ENCODE assay signal across 19 cellular contexts in genomic region chr16:57169327-57169726, GRCh38. TPM values are rescaled to one million over a fixed set of nuclear protein-coding genes. Genes with fewer than 3 reads are reported as not detected.
DNase-seq lines count a peak whose midpoint lies in the region; ATAC-seq and TF ChIP-seq lines count a peak whose summit lies in the region.
"Had no signal": no experiment of that assay in that cellular context is flagged by ENCODE, and none has a peak within 500 bp of the region (broad histone marks: within the 10 kb centered on the region; RNA-seq: fewer than 3 reads in every experiment).

No MANE protein-coding gene starts in this region.

- H3K9me3 Mint-ChIP-seq in WTC11: no peaks in the 10 kb centered on the region
- H3K9me3 Mint-ChIP-seq: GM23338 had no signal

- no peak for DNase-seq in WTC11 (ENCODE audit: low spot score)
- DNase-seq in smooth muscle cell (lab: John Stamatoyannopoulos, UW; ENCODE audit: unreplicated experiment): no peak
- no peak for DNase-seq in NCI-H2081 treated with DMSO at 0.1 percent for 48 hours (lab: John Stamatoyannopoulos, UW)
- DNase-seq in prostate gland (ENCODE audit: low spot score): no peak
- DNase-seq: C1 segment of cervical spinal cord, DMS79 treated with DMSO at 0.1 percent for 48 hours, NCI-H1417 treated with DMSO at 0.1 percent for 48 hours, NCI-H1930, NCI-H2171 treated with DMSO at 0.1 percent for 48 hours, NCI-H446 treated with DMSO at 0.1 percent for 48 hours, NCI-H774, PC-3 had no signal

- no peaks in the 10 kb centered on the region for H3K27me3 Mint-ChIP-seq in WTC11 (ENCODE audit: low read depth)

- no peaks in the 10 kb centered on the region for H4K20me1 ChIP-seq in smooth muscle cell (ENCODE audit: low read depth)

- H3K4me1 ChIP-seq in ectodermal cell (ENCODE audit: control insufficient read depth, insufficient read depth, low read length): peaks cover 4% of the 10 kb centered on the region
- peaks cover 3% of the 10 kb centered on the region for H3K4me1 ChIP-seq in mesodermal cell (ENCODE audit: control insufficient read depth, insufficient read depth, low read length, poor library complexity, severe bottlenecking)
- H3K4me1 ChIP-seq in smooth muscle cell (ENCODE audit: low read depth): peaks cover 12% of the 10 kb centered on the region
- peaks cover 7% of the 10 kb centered on the region for H3K4me1 ChIP-seq in prostate gland (replicated peaks)

- ATAC-seq in WTC11 (no peak), GM21360 (IDR thresholded peaks at IDR 0.05; ENCODE audit: unreplicated experiment) (no peak)
- ATAC-seq: GM12878, GM23338, HCT116, PC-3 had no signal

- intact Hi-C loops in prostate gland (cut with DNase I): no loop called here

- TF ChIP-seq POLR2A in prostate gland (IDR thresholded peaks at IDR 0.05): no peak

- no peak overlapping the region for H2AFZ ChIP-seq in smooth muscle cell (ENCODE audit: low read depth)
- H2AFZ ChIP-seq: GM23338 had no signal

- peaks cover under 1% of the 10 kb centered on the region for H3K79me2 ChIP-seq in smooth muscle cell (ENCODE audit: low read depth)

- H3K4me3 ChIP-seq in ectodermal cell (ENCODE audit: insufficient read depth, low read depth, low read length) (no peak overlapping the region), mesodermal cell (ENCODE audit: extremely low read depth, insufficient read depth, low read length, poor library complexity, severe bottlenecking) (no peak overlapping the region), smooth muscle cell (no peak overlapping the region), prostate gland (no peak overlapping the region)
- H3K4me3 ChIP-seq: GM12878, GM23338 had no signal

- peaks cover 73% of the 10 kb centered on the region for H3K36me3 Mint-ChIP-seq in WTC11

- H3K36me3 ChIP-seq in ectodermal cell (ENCODE audit: control insufficient read depth, insufficient read depth, low read length) (peaks cover 39% of the 10 kb centered on the region), mesodermal cell (ENCODE audit: control insufficient read depth, insufficient read depth, low read length) (peaks cover 78% of the 10 kb centered on the region), smooth muscle cell (ENCODE audit: low read depth) (peaks cover 7% of the 10 kb centered on the region), prostate gland (peaks cover 0 to 17% of the 10 kb centered on the region in 2 donors)

- H3K27ac ChIP-seq in ectodermal cell (ENCODE audit: insufficient read depth, low read depth, low read length, poor library complexity, severe bottlenecking): peak overlapping the region; percentile 9
- peak overlapping the region; percentile 91 for H3K27ac ChIP-seq in mesodermal cell (ENCODE audit: low read depth, low read length, severe bottlenecking)
- H3K27ac ChIP-seq in smooth muscle cell (ENCODE audit: low read depth): peak overlapping the region; percentile 56
- no peak overlapping the region for H3K27ac ChIP-seq in prostate gland
- H3K27ac ChIP-seq: RWPE1 had no signal

- POLR2A ChIA-PET in WTC11 (lab: Charles Lee): no interaction called here

- no peaks in the 10 kb centered on the region for H3K27me3 ChIP-seq in ectodermal cell (ENCODE audit: control insufficient read depth, insufficient read depth, low read length, poor library complexity, severe bottlenecking)
- H3K27me3 ChIP-seq in smooth muscle cell (ENCODE audit: low read depth): no peaks in the 10 kb centered on the region
- no peaks in the 10 kb centered on the region for H3K27me3 ChIP-seq in prostate gland (replicated peaks; ENCODE audit: insufficient read depth)

- H3K9ac ChIP-seq in smooth muscle cell (ENCODE audit: low read depth): peak overlapping the region; percentile 5

- CTCF ChIA-PET in WTC11 (lab: Charles Lee): interaction anchor here (0.7 kb wide), 1 partner anchor 501 kb away, joined by 5 read pairs; the partner anchor contains the start of gene MT1G

- no peak for TF ChIP-seq CTCF in WTC11 (IDR thresholded peaks at IDR 0.05)
- TF ChIP-seq CTCF in smooth muscle cell (IDR thresholded peaks at IDR 0.05; ENCODE audit: borderline replicate concordance, insufficient read depth, poor library complexity, severe bottlenecking): no peak
- TF ChIP-seq CTCF in prostate gland (IDR thresholded peaks at IDR 0.05): no peak

- H3K9me3 ChIP-seq in ectodermal cell (ENCODE audit: control insufficient read depth, low read length) (no peaks in the 10 kb centered on the region), mesodermal cell (ENCODE audit: control insufficient read depth, low read length) (no peaks in the 10 kb centered on the region), smooth muscle cell (replicated peaks; ENCODE audit: low read depth) (no peaks in the 10 kb centered on the region), prostate gland (no peaks in the 10 kb centered on the region)

- H3K4me1 Mint-ChIP-seq in WTC11: 0 out of 2 replicates have a peak, but pooled peaks cover 3% of the 10 kb centered on the region

- H3F3A ChIP-seq in smooth muscle cell (ENCODE audit: low read depth): peaks cover 5% of the 10 kb centered on the region

- peak overlapping the region; percentile 45 for H3K4me2 ChIP-seq in smooth muscle cell
- H3K4me2 ChIP-seq: GM23338 had no signal

- 0 out of 2 replicates have a peak overlapping the region, but pooled peaks have one; percentile 14 for H3K27ac Mint-ChIP-seq in WTC11
- H3K27ac Mint-ChIP-seq: GM23338 had no signal

- no peak overlapping the region for H3K4me3 Mint-ChIP-seq in WTC11
- H3K4me3 Mint-ChIP-seq: GM23338 had no signal

TF ChIP-seq in WTC11, 78 proteins besides CTCF, POLR2A, EP300 and RAD21:
- TF ChIP-seq ATF1 (CRISPR knock-in tag; IDR thresholded peaks at IDR 0.05) (no peak), GTF2I (CRISPR knock-in tag; conservative IDR thresholded peaks at IDR 0.05) (no peak), ZNF396 (CRISPR knock-in tag; IDR thresholded peaks at IDR 0.05; ENCODE audit: borderline replicate concordance) (no peak), MYBL2 (CRISPR knock-in tag; IDR thresholded peaks at IDR 0.05) (no peak), HMGA2 (CRISPR knock-in tag; IDR thresholded peaks at IDR 0.05) (no peak)
- TF ChIP-seq, protein P1, sequence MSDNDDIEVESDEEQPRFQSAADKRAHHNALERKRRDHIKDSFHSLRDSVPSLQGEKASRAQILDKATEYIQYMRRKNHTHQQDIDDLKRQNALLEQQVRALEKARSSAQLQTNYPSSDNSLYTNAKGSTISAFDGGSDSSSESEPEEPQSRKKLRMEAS (CRISPR knock-in tag; IDR thresholded peaks at IDR 0.05): no peak

RNA-seq across cellular contexts. Expression of gene PSME3IP1, which starts 16.5 kb away (rescaled TPM):
- 102 to 107 TPM (median 104 TPM) in 3 replicates for total RNA-seq in WTC11 (2021)
- 144 TPM for polyA plus RNA-seq in ectodermal cell (2013, experiment 1 of 4)
- polyA plus RNA-seq in ectodermal cell (2013, experiment 2 of 4): 121 TPM
- polyA plus RNA-seq in ectodermal cell (2013, experiment 3 of 4): 92.5 TPM
- 114 TPM for polyA plus RNA-seq in ectodermal cell (2013, experiment 4 of 4)
- 87.7 TPM for polyA plus RNA-seq in mesodermal cell (2013, experiment 1 of 2)
- 87.6 TPM for polyA plus RNA-seq in mesodermal cell (2013, experiment 2 of 2)
- total RNA-seq in smooth muscle cell: 68.7 and 104 TPM in 2 replicates
- polyA plus RNA-seq in smooth muscle cell: 58.1 and 82.1 TPM in 2 replicates
- total RNA-seq in prostate gland: 10 to 100 TPM; 64.1 to 95.8 TPM

RNA-seq across cellular contexts. Expression of gene RSPRY1, which starts 16.8 kb away (rescaled TPM):
- total RNA-seq in WTC11 (2021) (22.7 to 28.5 TPM (median 26.8 TPM) in 3 replicates), smooth muscle cell (57.1 and 58.0 TPM in 2 replicates), prostate gland (10 to 100 TPM; 35.8 to 45.3 TPM)
- 35.7 TPM for polyA plus RNA-seq in ectodermal cell (2013, experiment 1 of 4)
- polyA plus RNA-seq in ectodermal cell (2013, experiment 2 of 4): 34.0 TPM
- polyA plus RNA-seq in ectodermal cell (2013, experiment 3 of 4): 27.9 TPM
- 36.3 TPM for polyA plus RNA-seq in ectodermal cell (2013, experiment 4 of 4)
- polyA plus RNA-seq in mesodermal cell (2013, experiment 1 of 2): 53.7 TPM
- polyA plus RNA-seq in mesodermal cell (2013, experiment 2 of 2): 47.7 TPM
- 42.0 and 43.5 TPM in 2 replicates for polyA plus RNA-seq in smooth muscle cell

Comparison
In these comparisons a context has a peak if more than half of its experiments do, and no peak if none do; other contexts are left out.
1. H3K27ac ChIP-seq: peak in ectodermal cell (single experiment), mesodermal cell (single experiment) and smooth muscle cell (single experiment); none in prostate gland (0 of 2).